ENCODE assay signal across 8 cellular contexts in genomic region chr12:13362260-13362841, GRCh38.
DNase-seq lines count a peak whose midpoint lies in the region; ATAC-seq and TF ChIP-seq lines count a peak whose summit lies in the region.

No MANE protein-coding gene starts in this region.

- peak; percentile 98 for TF ChIP-seq CTCF in C4-2B (conservative IDR thresholded peaks at IDR 0.05)

- no peak overlapping the region for H3K27ac ChIP-seq in C4-2B

- DNase-seq in NCI-H524 (lab: John Stamatoyannopoulos, UW): peak; percentile 49 to 71
- peak; percentile 23 for DNase-seq in activated T-cell treated with anti-CD3 and anti-CD28 coated beads for 24 hours (ENCODE audit: low read depth)
- DNase-seq in glomerular endothelial cell (ENCODE audit: extremely low read depth, low read depth, low spot score): peak; percentile 14
- peak in 7 of 10 donors; percentile 38 to 90 (median 71) for DNase-seq in posterior cingulate gyrus
- DNase-seq in GF-D8 (lab: John Stamatoyannopoulos, UW): no peak

- intact Hi-C loops in posterior cingulate gyrus (cut with DNase I): loop anchor here (1.0 to 5.0 kb wide), 3 partner anchors 172 to 805 kb away; no protein-coding TSS in a partner anchor

- ATAC-seq in GM18909 (IDR thresholded peaks at IDR 0.05; ENCODE audit: poor library complexity, unreplicated experiment) (peak; percentile 82), HG03354 (IDR thresholded peaks at IDR 0.05; ENCODE audit: poor library complexity, severe bottlenecking, unreplicated experiment) (peak; percentile 88)
